ENCODE assay signal across 18 cellular contexts in genomic region chr11:77854838-77855237, GRCh38.
"Had no signal": no experiment of that assay in that cellular context is flagged by ENCODE, and none has a peak within 500 bp of the region (broad histone marks: within the 10 kb centered on the region; RNA-seq: fewer than 3 reads in every experiment).

No MANE protein-coding gene starts in this region.

- DNase-seq: colonic mucosa; dermis blood vessel endothelial cell; foreskin melanocyte; head of caudate nucleus; nucleus accumbens; ovary; stimulated activated CD4-positive, alpha-beta T cell treated with anti-CD3 and anti-CD28 coated beads, Interleukin-2, amount 100 ng/mL, for 48 hours; stimulated activated naive CD4-positive, alpha-beta T cell treated with Interleukin-2 at 50 U/mL for 16 hours; tibial artery had no signal

- H3K9ac ChIP-seq: neural progenitor cell had no signal

- H3K4me1 Mint-ChIP-seq: mesothelial cell of epicardium, neural progenitor cell had no signal

- FAIRE-seq: endothelial cell of umbilical vein, islet of Langerhans had no signal

- H3K4me1 ChIP-seq: colonic mucosa, neural progenitor cell, right atrium auricular region, tibial artery had no signal

- H3K9me3 ChIP-seq: colonic mucosa had no signal

- H3K27me3 Mint-ChIP-seq: natural killer cell treated with Interleukin-12 subunit alpha and Interleukin-12 subunit beta and Interleukin-15 and Interleukin-18, amount 100 ng/mL, for 72 hours had no signal

- H3K27ac ChIP-seq: colonic mucosa, hepatocyte, neural progenitor cell, ovary, right atrium auricular region, tibial artery had no signal

- H3K79me2 ChIP-seq: hepatocyte had no signal

- H3K27ac Mint-ChIP-seq: mesothelial cell of epicardium; natural killer cell treated with Interleukin-12 subunit alpha and Interleukin-12 subunit beta and Interleukin-15 and Interleukin-18, amount 100 ng/mL, for 72 hours; neural progenitor cell had no signal

- H3K27me3 ChIP-seq: colonic mucosa, hepatocyte, neural progenitor cell, ovary, right atrium auricular region, tibial artery had no signal

- H3K4me3 ChIP-seq: colonic mucosa, hepatocyte, neural progenitor cell, ovary, right atrium auricular region, smooth muscle cell, tibial artery had no signal

- H2AFZ ChIP-seq: hepatocyte, neural progenitor cell had no signal

- H3K36me3 ChIP-seq: colonic mucosa, neural progenitor cell, ovary had no signal

- H3K4me3 Mint-ChIP-seq: mesothelial cell of epicardium; natural killer cell treated with Interleukin-12 subunit alpha and Interleukin-12 subunit beta and Interleukin-15 and Interleukin-18, amount 100 ng/mL, for 72 hours; neural progenitor cell had no signal

- ATAC-seq: left lobe of liver; natural killer cell treated with Interleukin-12 subunit alpha and Interleukin-12 subunit beta and Interleukin-15 and Interleukin-18, amount 100 ng/mL, for 72 hours had no signal

- H3K9me3 Mint-ChIP-seq: natural killer cell treated with Interleukin-12 subunit alpha and Interleukin-12 subunit beta and Interleukin-15 and Interleukin-18, amount 100 ng/mL, for 72 hours had no signal

- H3K4me2 ChIP-seq: hepatocyte, neural progenitor cell, smooth muscle cell had no signal
